11 cellular contexts compared by ENCODE assay signal in genomic region chr9:137194388-137194787, GRCh38. TPM values are rescaled to one million over a fixed set of nuclear protein-coding genes. Genes with fewer than 3 reads are reported as not detected.
DNase-seq lines count a peak whose midpoint lies in the region; ATAC-seq lines count a peak whose summit lies in the region.
"Had no signal": no experiment of that assay in that cellular context is flagged by ENCODE, and none has a peak within 500 bp of the region (broad histone marks: within the 10 kb centered on the region; RNA-seq: fewer than 3 reads in every experiment).

No MANE protein-coding gene starts in this region.

- no peak overlapping the region for H3K27ac ChIP-seq in HUES6 (ENCODE audit: low read depth, low read length)
- H3K27ac ChIP-seq: cardiac muscle cell, left lung, uterus had no signal

- DNase-seq in astrocyte of the hippocampus (ENCODE audit: low read depth, low spot score) (peak; percentile 27), mucosa of gallbladder (ENCODE audit: low spot score) (peak; percentile 47), HAP-1 (ENCODE audit: low spot score in 2 of 2) (no peak)
- DNase-seq: activated B cell treated with CpG ODN at 0.5 μM for 24 hours, DMS 273 treated with DMSO at 0.1 percent for 48 hours, left lung, uterus had no signal

- H3K9ac ChIP-seq in HUES6 (ENCODE audit: low read length) = peak overlapping the region; percentile 17

- no peak for ATAC-seq in HG03442 (IDR thresholded peaks at IDR 0.05; ENCODE audit: unreplicated experiment)
- ATAC-seq in HG03342 (IDR thresholded peaks at IDR 0.05; ENCODE audit: unreplicated experiment) = no peak
- ATAC-seq: left lung had no signal

- no peak overlapping the region for H3K4me3 ChIP-seq in HUES6 (ENCODE audit: low read depth, low read length)
- H3K4me3 ChIP-seq in HAP-1 = no peak overlapping the region
- H3K4me3 ChIP-seq: cardiac muscle cell, left lung, uterus had no signal

- in situ Hi-C loops in HAP-1 (cut with MboI; ENCODE audit: low sequenced_read_pairs) = no loop called here

- H3K9me3 ChIP-seq in HUES6 (ENCODE audit: control insufficient read depth, insufficient read depth, low read depth, low read length) = no peaks in the 10 kb centered on the region
- no peaks in the 10 kb centered on the region for H3K9me3 ChIP-seq in HAP-1
- H3K9me3 ChIP-seq: left lung, uterus had no signal

- H3K4me1 ChIP-seq in HUES6 (ENCODE audit: control insufficient read depth, insufficient read depth, low read length) (peaks cover 32% of the 10 kb centered on the region), HAP-1 (peaks cover 21% of the 10 kb centered on the region)

- H3K27me3 ChIP-seq in HUES6 (ENCODE audit: control insufficient read depth, insufficient read depth, low read length) (no peaks in the 10 kb centered on the region), HAP-1 (ENCODE audit: low read depth) (no peaks in the 10 kb centered on the region)
- H3K27me3 ChIP-seq: cardiac muscle cell, uterus had no signal

- H3K36me3 ChIP-seq in HUES6 (ENCODE audit: control insufficient read depth, insufficient read depth, low read length) = peaks cover 21% of the 10 kb centered on the region
- peaks cover 15% of the 10 kb centered on the region for H3K36me3 ChIP-seq in HAP-1 (replicated peaks)
- H3K36me3 ChIP-seq: uterus had no signal

RNA-seq across cellular contexts. Expression of gene SSNA1, which starts 5.9 kb away (rescaled TPM):
- 65.7 TPM for total RNA-seq in mucosa of gallbladder

RNA-seq across cellular contexts. Expression of gene ANAPC2, which starts 6.0 kb away (rescaled TPM):
- 64.6 TPM for total RNA-seq in mucosa of gallbladder

RNA-seq across cellular contexts. Expression of gene TPRN, which starts 6.2 kb away (rescaled TPM):
- total RNA-seq in mucosa of gallbladder = 74.4 TPM

RNA-seq across cellular contexts. Expression of gene TMEM203, which starts 11.1 kb away (rescaled TPM):
- 37.6 TPM for total RNA-seq in mucosa of gallbladder

RNA-seq across cellular contexts. Expression of gene NDOR1, which starts 11.1 kb away (rescaled TPM):
- total RNA-seq in mucosa of gallbladder = 29.5 TPM

Comparison
In these comparisons a context has a peak if more than half of its experiments do, and no peak if none do; other contexts are left out.
1. DNase-seq: peak in astrocyte of the hippocampus (single experiment) and mucosa of gallbladder (single experiment); none in HAP-1 (0 of 2).